Comparison of ENCODE assay signal across 1 cellular context in genomic region chr3:195106418-195106906, GRCh38.
TF ChIP-seq lines count a peak whose summit lies in the region.

No MANE protein-coding gene starts in this region.

TF ChIP-seq in K562, 482 proteins besides CTCF, POLR2A, EP300 and RAD21 (continued from another document and continues in another):
- TF ChIP-seq RREB1 (CRISPR knock-in tag; IDR thresholded peaks at IDR 0.05) (0 out of 2 replicates have a peak, but pooled peaks have one; percentile 29), ZNF263 (CRISPR knock-in tag; IDR thresholded peaks at IDR 0.05; ENCODE audit: borderline replicate concordance) (peak; percentile 69; the same call in 1 of the 2 replicates), SMARCA5 (IDR thresholded peaks at IDR 0.05) (no peak), CBX1 (IDR thresholded peaks at IDR 0.05; ENCODE audit: low read depth) (peak; percentile 23; the same call in 1 of the 2 replicates), SIX5 (IDR thresholded peaks at IDR 0.05; ENCODE audit: borderline replicate concordance in 1 of 2, insufficient read depth in 1 of 2, low read depth in 1 of 2, low read length in 2 of 2) (0 out of 4 replicates have a peak, but pooled peaks of 1 of the 2 experiments have one; percentile 1), TCF15 (CRISPR knock-in tag; IDR thresholded peaks at IDR 0.05) (no peak), CTCFL (IDR thresholded peaks at IDR 0.05; ENCODE audit: borderline replicate concordance, insufficient read depth, low read depth, low read length, poor library complexity, severe bottlenecking) (peak; percentile 55), ZFX (CRISPR knock-in tag; IDR thresholded peaks at IDR 0.05) (peak; percentile 45), ETV1 (tag; conservative IDR thresholded peaks at IDR 0.05; ENCODE audit: low read depth) (0 out of 2 replicates have a peak, but pooled peaks have one; percentile 15), FIP1L1 (IDR thresholded peaks at IDR 0.05; ENCODE audit: low read depth, low read length, poor library complexity, severe bottlenecking) (peak; percentile 34), GABPB1 (CRISPR knock-in tag; IDR thresholded peaks at IDR 0.05) (peak; percentile 46; the same call in 1 of the 2 replicates), DEAF1 (CRISPR knock-in tag; IDR thresholded peaks at IDR 0.05) (peak; percentile 83), USF1 (CRISPR knock-in tag; IDR thresholded peaks at IDR 0.05) (0 out of 2 replicates have a peak, but pooled peaks have one; percentile 16), NCOA2 (IDR thresholded peaks at IDR 0.05; ENCODE audit: partially characterized antibody in 2 of 2) (no peak), SAFB (IDR thresholded peaks at IDR 0.05; ENCODE audit: borderline replicate concordance, low read depth, low read length) (peak; percentile 54; the same call in 1 of the 2 replicates), ZNF696 (CRISPR knock-in tag; conservative IDR thresholded peaks at IDR 0.05) (no peak), RBM22 (IDR thresholded peaks at IDR 0.05; ENCODE audit: low read depth, low read length, poor library complexity, severe bottlenecking) (peak; percentile 30), MYC (IDR thresholded peaks at IDR 0.05; ENCODE audit: low read depth, low read length) (peak; percentile 45; the same call in 1 of the 2 replicates), MYC (CRISPR knock-in tag; IDR thresholded peaks at IDR 0.05; ENCODE audit: borderline replicate concordance, low read depth) (no peak), TFAP4 (CRISPR knock-in tag; IDR thresholded peaks at IDR 0.05; ENCODE audit: borderline replicate concordance) (peak; percentile 51; the same call in 1 of the 2 replicates), JUN (IDR thresholded peaks at IDR 0.05; ENCODE audit: borderline replicate concordance, low read depth, low read length) (0 out of 2 replicates have a peak, but pooled peaks have one; percentile 28), JUN (CRISPR knock-in tag; IDR thresholded peaks at IDR 0.05; ENCODE audit: borderline replicate concordance) (no peak), ZNF592 (IDR thresholded peaks at IDR 0.05) (peak; percentile 39; the same call in 1 of the 2 replicates), FOXA3 (CRISPR knock-in tag; conservative IDR thresholded peaks at IDR 0.05 in 1 of 2, IDR thresholded peaks at IDR 0.05 in 1 of 2) (0 out of 4 replicates have a peak, but pooled peaks of 1 of the 2 experiments have one; percentile 43), ZBTB7A (IDR thresholded peaks at IDR 0.05; ENCODE audit: borderline replicate concordance, control insufficient read depth, low read depth, low read length) (peak; percentile 89), RBFOX2 (IDR thresholded peaks at IDR 0.05; ENCODE audit: low read depth, low read length) (peak; percentile 35; the same call in 1 of the 2 replicates), TEAD1 (CRISPR knock-in tag; IDR thresholded peaks at IDR 0.05) (0 out of 4 replicates have a peak, but pooled peaks of 1 of the 2 experiments have one; percentile 48), FOXJ3 (CRISPR knock-in tag; IDR thresholded peaks at IDR 0.05) (no peak), SMC3 (conservative IDR thresholded peaks at IDR 0.05; ENCODE audit: insufficient read depth, low read depth, low read length) (peak; percentile 72), KDM4B (IDR thresholded peaks at IDR 0.05; ENCODE audit: borderline replicate concordance in 2 of 2, low read depth in 1 of 2) (0 out of 4 replicates have a peak, but pooled peaks of 1 of the 2 experiments have one; percentile 54), RB1 (IDR thresholded peaks at IDR 0.05; ENCODE audit: low read depth) (peak; percentile 74), MITF (IDR thresholded peaks at IDR 0.05) (no peak), YY1 (IDR thresholded peaks at IDR 0.05; ENCODE audit: borderline replicate concordance in 1 of 3, control insufficient read depth in 1 of 3, extremely low read depth in 1 of 3, insufficient read depth in 3 of 3, insufficient read length in 1 of 3, insufficient replicate concordance in 2 of 3, low read depth in 1 of 3, low read length in 2 of 3) (peak in 1 of 3 experiments; percentile 10), POLR2G (IDR thresholded peaks at IDR 0.05; ENCODE audit: low read depth, low read length) (peak; percentile 39; the same call in 1 of the 2 replicates), KLF16 (IDR thresholded peaks at IDR 0.05) (0 out of 2 replicates have a peak, but pooled peaks have one; percentile 54), STAG1 (CRISPR knock-in tag; IDR thresholded peaks at IDR 0.05; ENCODE audit: borderline replicate concordance) (no peak), STAT5A (IDR thresholded peaks at IDR 0.05; ENCODE audit: borderline replicate concordance, low read length) (no peak), E2F6 (IDR thresholded peaks at IDR 0.05; ENCODE audit: borderline replicate concordance in 1 of 2, extremely low read depth in 1 of 2, insufficient read depth in 1 of 2, insufficient read length in 1 of 2, low read depth in 1 of 2, low read length in 1 of 2, poor library complexity in 1 of 2, severe bottlenecking in 1 of 2) (peak in 1 of 2 experiments; percentile 56)
